Comparison of ENCODE assay signal across 1 cellular context in the genomic region with DNA sequence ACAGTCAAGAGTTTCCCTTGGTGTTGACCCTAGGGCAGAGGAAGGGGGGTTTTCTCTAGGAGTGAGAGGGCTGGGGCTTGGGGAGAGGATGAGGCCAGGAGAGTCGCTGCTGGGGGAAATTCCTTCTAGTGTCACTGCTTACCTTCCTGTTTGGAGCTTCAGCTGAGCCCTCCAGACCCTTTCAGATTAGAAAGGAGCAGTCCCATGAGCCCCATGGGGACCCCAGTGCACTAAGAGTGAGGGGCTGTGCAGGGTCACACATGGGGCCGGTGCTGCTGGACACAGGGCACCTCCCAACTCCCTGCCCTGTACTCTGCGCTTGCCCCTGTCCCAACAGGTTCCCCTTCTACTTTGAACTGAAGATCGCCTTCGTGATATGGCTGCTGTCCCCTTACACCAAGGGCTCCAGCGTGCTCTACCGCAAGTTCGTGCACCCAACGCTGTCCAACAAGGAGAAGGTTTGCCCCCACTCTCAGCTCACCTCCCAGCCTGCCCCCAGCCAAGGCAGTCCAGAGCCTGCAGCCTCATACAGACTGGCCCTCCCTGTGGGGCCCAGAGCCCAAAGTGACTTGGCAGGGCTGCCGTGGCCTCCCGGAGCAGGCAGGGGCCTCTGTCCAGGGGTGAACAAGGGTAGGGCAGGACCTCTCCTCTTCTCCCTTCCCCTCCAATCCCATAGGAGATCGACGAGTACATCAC.
TF ChIP-seq lines count a peak whose summit lies in the region.

No MANE protein-coding gene starts in this region.

TF ChIP-seq in HEK293, 187 proteins besides CTCF, POLR2A, EP300 and RAD21 (continued from another document):
- TF ChIP-seq, protein P1, sequence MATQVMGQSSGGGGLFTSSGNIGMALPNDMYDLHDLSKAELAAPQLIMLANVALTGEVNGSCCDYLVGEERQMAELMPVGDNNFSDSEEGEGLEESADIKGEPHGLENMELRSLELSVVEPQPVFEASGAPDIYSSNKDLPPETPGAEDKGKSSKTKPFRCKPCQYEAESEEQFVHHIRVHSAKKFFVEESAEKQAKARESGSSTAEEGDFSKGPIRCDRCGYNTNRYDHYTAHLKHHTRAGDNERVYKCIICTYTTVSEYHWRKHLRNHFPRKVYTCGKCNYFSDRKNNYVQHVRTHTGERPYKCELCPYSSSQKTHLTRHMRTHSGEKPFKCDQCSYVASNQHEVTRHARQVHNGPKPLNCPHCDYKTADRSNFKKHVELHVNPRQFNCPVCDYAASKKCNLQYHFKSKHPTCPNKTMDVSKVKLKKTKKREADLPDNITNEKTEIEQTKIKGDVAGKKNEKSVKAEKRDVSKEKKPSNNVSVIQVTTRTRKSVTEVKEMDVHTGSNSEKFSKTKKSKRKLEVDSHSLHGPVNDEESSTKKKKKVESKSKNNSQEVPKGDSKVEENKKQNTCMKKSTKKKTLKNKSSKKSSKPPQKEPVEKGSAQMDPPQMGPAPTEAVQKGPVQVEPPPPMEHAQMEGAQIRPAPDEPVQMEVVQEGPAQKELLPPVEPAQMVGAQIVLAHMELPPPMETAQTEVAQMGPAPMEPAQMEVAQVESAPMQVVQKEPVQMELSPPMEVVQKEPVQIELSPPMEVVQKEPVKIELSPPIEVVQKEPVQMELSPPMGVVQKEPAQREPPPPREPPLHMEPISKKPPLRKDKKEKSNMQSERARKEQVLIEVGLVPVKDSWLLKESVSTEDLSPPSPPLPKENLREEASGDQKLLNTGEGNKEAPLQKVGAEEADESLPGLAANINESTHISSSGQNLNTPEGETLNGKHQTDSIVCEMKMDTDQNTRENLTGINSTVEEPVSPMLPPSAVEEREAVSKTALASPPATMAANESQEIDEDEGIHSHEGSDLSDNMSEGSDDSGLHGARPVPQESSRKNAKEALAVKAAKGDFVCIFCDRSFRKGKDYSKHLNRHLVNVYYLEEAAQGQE (tag by site-specific recombination; IDR thresholded peaks at IDR 0.05), result 0 out of 2 replicates have a peak, but pooled peaks have one; percentile 38
- no peak for TF ChIP-seq GLI2 (tag by site-specific recombination; IDR thresholded peaks at IDR 0.05; ENCODE audit: borderline replicate concordance, low read depth)
TF ChIP-seq in HEK293: peak in this region for 1.
